ENCODE assay signal across 8 cellular contexts in the genomic region with DNA sequence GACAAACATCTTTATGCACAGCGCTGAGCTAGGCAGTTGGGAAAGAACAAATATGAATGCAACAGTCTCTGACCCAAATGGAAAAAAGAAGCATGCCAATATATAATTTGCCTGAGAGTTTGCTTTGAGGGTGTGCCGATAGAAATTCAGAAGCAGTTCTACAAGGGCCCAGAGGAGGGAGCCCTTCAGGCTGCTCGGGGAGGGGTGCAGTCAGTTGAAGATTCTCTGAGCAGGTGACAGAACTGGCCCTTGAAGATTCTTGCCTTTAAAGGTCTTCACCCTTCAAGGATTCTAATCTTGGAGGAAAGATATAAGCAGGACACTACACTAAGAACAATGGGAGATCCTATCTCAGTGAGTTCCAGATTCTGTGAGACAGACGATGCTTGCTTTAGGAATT. TPM values are rescaled to one million over a fixed set of nuclear protein-coding genes. Genes with fewer than 3 reads are reported as not detected.
DNase-seq lines count a peak whose midpoint lies in the region; ATAC-seq and TF ChIP-seq lines count a peak whose summit lies in the region.

No MANE protein-coding gene starts in this region.

- TF ChIP-seq EP300 in tibial nerve (IDR thresholded peaks at IDR 0.05), result no peak

- H3K4me3 ChIP-seq in H7 (ENCODE audit: insufficient read depth, low read depth, low read length), result no peak overlapping the region
- H3K4me3 ChIP-seq in Peyer's patch, result no peak overlapping the region
- H3K4me3 ChIP-seq in tibial nerve, result no peak overlapping the region

- H3K4me1 ChIP-seq in Peyer's patch, result peaks cover 0 to 11% (median 0%) of the 10 kb centered on the region in 4 donors
- H3K4me1 ChIP-seq in tibial nerve, result peaks cover 0 to 22% (median 0%) of the 10 kb centered on the region in 4 donors

- TF ChIP-seq CTCF in Peyer's patch (IDR thresholded peaks at IDR 0.05) (peak in 4 of 6 experiments; percentile 33 to 47 (median 41)), tibial nerve (IDR thresholded peaks at IDR 0.05) (peak; percentile 29 to 42 (median 31))

- TF ChIP-seq POLR2A in Peyer's patch (IDR thresholded peaks at IDR 0.05), result no peak
- no peak for TF ChIP-seq POLR2A in tibial nerve (IDR thresholded peaks at IDR 0.05)

- WGBS in tibial nerve, 2 donors, result 28 to 34% methylated on average over 4 of the region's 4 CpGs

- H3K9me3 ChIP-seq in Peyer's patch (no peaks in the 10 kb centered on the region), tibial nerve (no peaks in the 10 kb centered on the region)

- H3K27ac ChIP-seq in Peyer's patch (no peak overlapping the region), tibial nerve (no peak overlapping the region)

- ATAC-seq in HG02610 (IDR thresholded peaks at IDR 0.05; ENCODE audit: unreplicated experiment), result no peak

- H3K36me3 ChIP-seq in H7 (replicated peaks; ENCODE audit: control insufficient read depth, insufficient read depth, low read length), result no peaks in the 10 kb centered on the region
- no peaks in the 10 kb centered on the region for H3K36me3 ChIP-seq in Peyer's patch
- no peaks in the 10 kb centered on the region for H3K36me3 ChIP-seq in tibial nerve

- H3K27me3 ChIP-seq in H7 (ENCODE audit: control insufficient read depth, insufficient read depth, low read length) (peaks cover 12% of the 10 kb centered on the region), Peyer's patch (peaks cover 0 to 5% of the 10 kb centered on the region in 2 donors), tibial nerve (peaks cover 0 to 5% of the 10 kb centered on the region in 2 donors)

- DNase-seq in Daoy (ENCODE audit: low read depth) (peak; percentile 49), H7 (peak; percentile 57), Peyer's patch (no peak), germinal center (ENCODE audit: low spot score) (peak; percentile 12), tibial nerve (ENCODE audit: low spot score in 2 of 2) (no peak), amniotic stem cell (lab: John Stamatoyannopoulos, UW) (no peak)
- DNase-seq in stimulated activated CD4-positive, alpha-beta T cell treated with anti-CD3 and anti-CD28 coated beads, Interleukin-15, amount 100 ng/mL, for 24 hours, result no peak

RNA-seq across cellular contexts. Expression of a gene that starts 3.7 kb away (rescaled TPM):
- 8.3 and 9.9 TPM in 2 replicates for total RNA-seq in Daoy (2014; rRNA removed; shearing (Covaris generic))
- 0.21 and 0.41 TPM in 2 replicates for total RNA-seq in H7 (2014; rRNA removed; shearing (Covaris generic))
- total RNA-seq in Peyer's patch (1 to 10 TPM in 3 of 4 donors, under 1 TPM in 1; 0.70 to 4.1 (median 1.8) TPM), tibial nerve (1 to 10 TPM; 1.0 to 8.1 (median 4.0) TPM)

Comparison
In these comparisons a context has a peak if more than half of its experiments do, and no peak if none do; other contexts are left out.
1. DNase-seq: peak in Daoy (single experiment), H7 (single experiment) and germinal center (single experiment); none in Peyer's patch (0 of 3), tibial nerve (0 of 2), amniotic stem cell (single experiment) and stimulated activated CD4-positive, alpha-beta T cell treated with anti-CD3 and anti-CD28 coated beads, Interleukin-15, amount 100 ng/mL, for 24 hours (single experiment).